In genomic region chr2:27249077-27249890, GRCh38 we compare ENCODE assay signal across 16 cellular contexts. TPM values are rescaled to one million over a fixed set of nuclear protein-coding genes. Genes with fewer than 3 reads are reported as not detected.
A peak's percentile ranks its signal among the peaks of the same experiment; 100 is the strongest.
DNase-seq lines count a peak whose midpoint lies in the region; ATAC-seq, FAIRE-seq and TF ChIP-seq lines count a peak whose summit lies in the region.
"Had no signal": no experiment of that assay in that cellular context is flagged by ENCODE, and none has a peak within 500 bp of the region (broad histone marks: within the 10 kb centered on the region; RNA-seq: fewer than 3 reads in every experiment).

No MANE protein-coding gene starts in this region.

- POLR2A ChIA-PET in MCF 10A (lab: Yijun Ruan, JAX) = interaction anchor here (0.5 to 1.2 kb wide), 4 partner anchors 32 to 178 kb away, joined by 3 to 4 read pairs (median 4); partner anchors contain the start of gene OST4
- POLR2A ChIA-PET in K562 (lab: Yijun Ruan, JAX) = interaction anchor here (0.9 to 1.9 kb wide), 4 partner anchors 14 to 79 kb away, joined by 3 to 4 read pairs (median 4); no protein-coding TSS in a partner anchor

- H3K27ac Mint-ChIP-seq in MCF 10A (ENCODE audit: low read depth, unreplicated experiment) = no peak overlapping the region
- H3K27ac Mint-ChIP-seq: activated CD4-positive, alpha-beta T cell treated with anti-CD3 and anti-CD28 coated beads, Interleukin-2, amount 10 ng/mL, durations not matched to agents 24 days and 14 days; activated naive CD4-positive, alpha-beta T cell treated with anti-CD3 and anti-CD28 coated beads, Interleukin-2, amount 10 ng/mL, durations not matched to agents 7 days and 5 days had no signal

- no peak for ATAC-seq in K562

- no peak for FAIRE-seq in K562 (lab: Jason Lieb, UNC)
- FAIRE-seq: bronchial epithelial cell had no signal

- dilution Hi-C loops in mammary epithelial cell (cut with HindIII; ENCODE audit: low sequenced_read_pairs) = loop anchor here (5.0 kb wide), 1 partner anchor 93 kb away; no protein-coding TSS in a partner anchor

- DNase-seq in MCF 10A (ENCODE audit: unreplicated experiment) (peak; percentile 20), mammary epithelial cell (no peak), K562 (ENCODE audit: extremely low read depth in 1 of 4, low spot score in 3 of 4) (no peak), stromal cell of bone marrow (ENCODE audit: low read depth) (peak; percentile 25), T-helper 2 cell (no peak)
- no peak for DNase-seq in stimulated activated CD4-positive, alpha-beta T cell treated with anti-CD3 and anti-CD28 coated beads, Interleukin-1b, Interleukin-23, amount 100 ng/mL, for 48 hours
- DNase-seq: hippocampal formation, NCI-H1436, NCI-H226 had no signal

- intact Hi-C loops in MCF 10A (cut with micrococcal nuclease) (no loop called here), mammary epithelial cell (cut with micrococcal nuclease) (no loop called here), K562 (cut with micrococcal nuclease) (no loop called here)

- no peak for TF ChIP-seq CTCF in MCF 10A (IDR thresholded peaks at IDR 0.05; ENCODE audit: unreplicated experiment)
- no peak for TF ChIP-seq CTCF in mammary epithelial cell (conservative IDR thresholded peaks at IDR 0.05 in 1 of 2, IDR thresholded peaks at IDR 0.05 in 1 of 2; ENCODE audit: extremely low read depth in 1 of 2, insufficient read depth in 1 of 2, low read depth in 1 of 2, low read length in 2 of 2)
- TF ChIP-seq CTCF in K562 (IDR thresholded peaks at IDR 0.05 in 2 of 3, conservative IDR thresholded peaks at IDR 0.05 in 1 of 3; ENCODE audit: insufficient read depth in 2 of 3, low read depth in 1 of 3, low read length in 3 of 3) = no peak

- no peaks in the 10 kb centered on the region for H3K4me1 ChIP-seq in mammary epithelial cell (ENCODE audit: insufficient read depth, low read length)
- peaks cover 4 to 15% of the 10 kb centered on the region in 2 experiments for H3K4me1 ChIP-seq in K562 (replicated peaks in 1 of 2; ENCODE audit: control insufficient read depth in 2 of 2, insufficient read depth in 2 of 2, low read length in 2 of 2)
- H3K4me1 ChIP-seq: SJSA1 had no signal

- no peak overlapping the region for H3K27ac ChIP-seq in mammary epithelial cell (ENCODE audit: insufficient read depth, low read depth, low read length)
- H3K27ac ChIP-seq in K562 (ENCODE audit: extremely low read depth, low read depth, low read length) = no peak overlapping the region
- H3K27ac ChIP-seq: KMS-11, SJSA1, tibial nerve had no signal

- no peak overlapping the region for H3K4me3 ChIP-seq in mammary epithelial cell (replicated peaks in 1 of 3; ENCODE audit: insufficient read depth in 1 of 3, low read depth in 2 of 3, low read length in 3 of 3)
- no peak overlapping the region for H3K4me3 ChIP-seq in K562
- H3K4me3 ChIP-seq: SJSA1, tibial nerve had no signal

- H3K79me2 ChIP-seq in mammary epithelial cell (ENCODE audit: insufficient read depth, low read length) (no peaks in the 10 kb centered on the region), K562 (ENCODE audit: control insufficient read depth, insufficient read depth, low read length) (no peaks in the 10 kb centered on the region)

- no peak for TF ChIP-seq EP300 in K562 (IDR thresholded peaks at IDR 0.05; ENCODE audit: low read length)

- BruUV-seq in MCF 10A (replicated peaks; lab: Mats Ljungman, UMichigan) = no TSS peak
- no TSS peak for BruUV-seq in mammary epithelial cell (replicated peaks; lab: Mats Ljungman, UMichigan)
- no TSS peak for BruUV-seq in K562 (replicated peaks; lab: Mats Ljungman, UMichigan)

- H3K9ac ChIP-seq in mammary epithelial cell (ENCODE audit: insufficient read depth, low read length) (no peak overlapping the region), K562 (ENCODE audit: insufficient read depth in 1 of 2, low read depth in 2 of 2, low read length in 2 of 2) (peak overlapping the region in 1 of 2 experiments; percentile 39; a peak in 1 of 4 replicates)
- H3K9ac ChIP-seq: KMS-11 had no signal

- H3K4me2 ChIP-seq in mammary epithelial cell (ENCODE audit: insufficient read depth, low read depth, low read length) (no peak overlapping the region), K562 (ENCODE audit: insufficient read depth, low read length) (no peak overlapping the region)
- H3K4me2 ChIP-seq: KMS-11 had no signal

- H4K20me1 ChIP-seq in mammary epithelial cell (ENCODE audit: insufficient read depth, low read length) (no peaks in the 10 kb centered on the region), K562 (replicated peaks; ENCODE audit: control insufficient read depth, insufficient read depth, low read length) (no peaks in the 10 kb centered on the region)

- peaks cover 6% of the 10 kb centered on the region for H3K4me1 Mint-ChIP-seq in MCF 10A (ENCODE audit: insufficient read depth, unreplicated experiment)
- H3K4me1 Mint-ChIP-seq: activated CD4-positive, alpha-beta T cell treated with anti-CD3 and anti-CD28 coated beads, Interleukin-2, amount 10 ng/mL, durations not matched to agents 24 days and 14 days; activated naive CD4-positive, alpha-beta T cell treated with anti-CD3 and anti-CD28 coated beads, Interleukin-2, amount 10 ng/mL, durations not matched to agents 7 days and 5 days had no signal

- peaks cover 8% of the 10 kb centered on the region for H3K36me3 Mint-ChIP-seq in MCF 10A (ENCODE audit: insufficient read depth, unreplicated experiment)

- H3K9me3 ChIP-seq in mammary epithelial cell (replicated peaks; ENCODE audit: insufficient read depth, low read length) = no peaks in the 10 kb centered on the region
- no peaks in the 10 kb centered on the region for H3K9me3 ChIP-seq in K562 (replicated peaks; ENCODE audit: control insufficient read depth, insufficient read depth, low read depth, low read length)
- H3K9me3 ChIP-seq: SJSA1, tibial nerve had no signal

- H3K27me3 ChIP-seq in mammary epithelial cell (ENCODE audit: insufficient read depth, low read length) (no peaks in the 10 kb centered on the region), K562 (ENCODE audit: control insufficient read depth in 2 of 2, insufficient read depth in 2 of 2, low read length in 2 of 2) (no peaks in the 10 kb centered on the region)
- H3K27me3 ChIP-seq: SJSA1 had no signal

- H2AFZ ChIP-seq in mammary epithelial cell (ENCODE audit: low read depth, low read length) = no peak overlapping the region
- H2AFZ ChIP-seq in K562 (ENCODE audit: low read depth, low read length) = peak overlapping the region; percentile 95

- H3K9me3 Mint-ChIP-seq in MCF 10A (ENCODE audit: unreplicated experiment) = no peaks in the 10 kb centered on the region
- H3K9me3 Mint-ChIP-seq: activated CD4-positive, alpha-beta T cell treated with anti-CD3 and anti-CD28 coated beads, Interleukin-2, amount 10 ng/mL, durations not matched to agents 24 days and 14 days; activated naive CD4-positive, alpha-beta T cell treated with anti-CD3 and anti-CD28 coated beads, Interleukin-2, amount 10 ng/mL, durations not matched to agents 7 days and 5 days had no signal

- peaks cover 3% of the 10 kb centered on the region for H3K36me3 ChIP-seq in mammary epithelial cell (ENCODE audit: insufficient read depth, low read length)
- peaks cover 5% of the 10 kb centered on the region for H3K36me3 ChIP-seq in K562 (ENCODE audit: control insufficient read depth, insufficient read depth, low read length)

- CTCF ChIA-PET in MCF 10A (lab: Yijun Ruan, JAX) (interaction anchor here (0.7 to 1.3 kb wide), 2 partner anchors 30 to 32 kb away, joined by 3 to 4 read pairs; no protein-coding TSS in a partner anchor), mammary epithelial cell (lab: Charles Lee; ENCODE audit: low non-redundant PET) (no interaction called here), K562 (lab: Yijun Ruan, JAX; ENCODE audit: low intra/inter-chr PET ratio) (interaction anchor here (0.6 to 2.2 kb wide), 3 partner anchors 26 to 54 kb away, joined by 4 to 23 read pairs (median 18); no protein-coding TSS in a partner anchor)

- no peak overlapping the region for H3K4me3 Mint-ChIP-seq in MCF 10A (ENCODE audit: unreplicated experiment)
- H3K4me3 Mint-ChIP-seq: activated CD4-positive, alpha-beta T cell treated with anti-CD3 and anti-CD28 coated beads, Interleukin-2, amount 10 ng/mL, durations not matched to agents 24 days and 14 days; activated naive CD4-positive, alpha-beta T cell treated with anti-CD3 and anti-CD28 coated beads, Interleukin-2, amount 10 ng/mL, durations not matched to agents 7 days and 5 days had no signal

- WGBS in mammary epithelial cell (ENCODE audit: low coverage, missing lambda C conversion rate) = 63% methylated on average over 7 of the region's 12 CpGs
- 53% methylated on average over 11 of the region's 12 CpGs for WGBS in K562 (ENCODE audit: insufficient coverage, low coverage, missing lambda C conversion rate)

- H3K9me1 ChIP-seq in K562 (ENCODE audit: control insufficient read depth, insufficient read depth, low read length) = no peaks in the 10 kb centered on the region

- no peak for TF ChIP-seq POLR2A in K562 (conservative IDR thresholded peaks at IDR 0.05)

- in situ Hi-C loops in mammary epithelial cell (cut with MboI; ENCODE audit: low sequenced_read_pairs in 2 of 2) = no loop called here
- in situ Hi-C loops in K562 (cut with MboI) = no loop called here

- no peak for TF ChIP-seq RAD21 in K562 (CRISPR knock-in tag; conservative IDR thresholded peaks at IDR 0.05 in 1 of 2, IDR thresholded peaks at IDR 0.05 in 1 of 2)

- H3K27me3 Mint-ChIP-seq in MCF 10A (ENCODE audit: insufficient read depth, unreplicated experiment) = no peaks in the 10 kb centered on the region

RNA-seq across cellular contexts. Expression of gene SLC30A3, which starts 13.6 kb away (rescaled TPM):
- total RNA-seq in MCF 10A (2022) (not detected in 2 replicates), mammary epithelial cell (under 1 TPM; 0.17 to 0.24 TPM), K562 (2014; rRNA removed) (0.68 and 2.4 TPM in 2 replicates), K562 (2014; rRNA removed; fragmentation: Illumina TruSeq; extraction: Trizol) (0.10 and 0.36 TPM in 2 replicates), K562 (2015; rRNA removed; fragmentation: Illumina TruSeq; extraction: Trizol) (0.41 and 0.58 TPM in 2 replicates), K562 (2021) (2.0 and 2.2 TPM in 2 replicates)
- polyA plus RNA-seq in mammary epithelial cell (0.09 TPM), K562 (2011; rRNA removed) (1.2 and 3.1 TPM in 2 replicates), K562 (2014; fragmentation: Illumina TruSeq; extraction: Trizol) (1.1 and 2.2 TPM in 2 replicates), K562 (2014; fragmentation: Nextera tagmentation; extraction: Ambion mirVana) (under 1 TPM in 1 of 2 experiments, not detected in 1; 0.03 TPM), K562 (2014; rRNA removed) (2.3 and 2.7 TPM in 2 replicates)
- polyA minus RNA-seq in mammary epithelial cell = not detected
- 4.4 and 10.5 TPM in 2 replicates for total RNA-seq in K562 (2011; cell fraction: chromatin; rRNA removed; ENCODE audit: low replicate concordance)
- total RNA-seq in K562 (2011; cell fraction: nucleolus; rRNA removed) = 4.5 and 6.7 TPM in 2 replicates
- total RNA-seq in K562 (2011; cell fraction: nucleoplasm; rRNA removed) = 6.2 and 8.4 TPM in 2 replicates
- polyA plus RNA-seq in K562 (2011; cell fraction: cytosol; rRNA removed) = 5.3 and 8.9 TPM in 2 replicates
- 12.9 and 17.5 TPM in 2 replicates for polyA plus RNA-seq in K562 (2011; cell fraction: nucleus; rRNA removed)
- 1.6 and 2.0 TPM in 2 replicates for polyA plus RNA-seq in K562 (2012)
- polyA minus RNA-seq in K562 (2011; rRNA and poly(A)+ RNA removed) = 1.2 and 1.4 TPM in 2 replicates
- 2.7 and 3.5 TPM in 2 replicates for polyA minus RNA-seq in K562 (2011; cell fraction: cytosol; rRNA and poly(A)+ RNA removed)
- 1.9 and 2.3 TPM in 2 replicates for polyA minus RNA-seq in K562 (2011; cell fraction: nucleus; rRNA and poly(A)+ RNA removed)
- total RNA-seq: bronchial epithelial cell, osteocyte, SJSA1 had no signal

RNA-seq across cellular contexts. Expression of gene DNAJC5G, which starts 25.9 kb away (rescaled TPM):
- total RNA-seq in MCF 10A (2022) (not detected in 2 replicates), mammary epithelial cell (not detected), K562 (2014; rRNA removed) (not detected in 2 replicates), K562 (2014; rRNA removed; fragmentation: Illumina TruSeq; extraction: Trizol) (not detected in 2 replicates), K562 (2015; rRNA removed; fragmentation: Illumina TruSeq; extraction: Trizol) (not detected in 2 replicates), K562 (2021) (not detected in 2 replicates)
- polyA plus RNA-seq in mammary epithelial cell (not detected), K562 (2011; rRNA removed) (not detected in 2 replicates), K562 (2014; fragmentation: Illumina TruSeq; extraction: Trizol) (not detected in 2 replicates), K562 (2014; fragmentation: Nextera tagmentation; extraction: Ambion mirVana) (not detected), K562 (2014; rRNA removed) (0.43 TPM in 1 of 2 replicates, not detected in the other)
- polyA minus RNA-seq in mammary epithelial cell = not detected
- total RNA-seq in K562 (2011; cell fraction: chromatin; rRNA removed; ENCODE audit: low replicate concordance) = 0.35 TPM in 1 of 2 replicates, not detected in the other
- total RNA-seq in K562 (2011; cell fraction: nucleolus; rRNA removed) = not detected in 2 replicates
- not detected in 2 replicates for total RNA-seq in K562 (2011; cell fraction: nucleoplasm; rRNA removed)
- polyA plus RNA-seq in K562 (2011; cell fraction: cytosol; rRNA removed) = not detected in 2 replicates
- polyA plus RNA-seq in K562 (2011; cell fraction: nucleus; rRNA removed) = 0.15 and 0.37 TPM in 2 replicates
- polyA plus RNA-seq in K562 (2012) = 0.08 TPM in 1 of 2 replicates, not detected in the other
- not detected in 2 replicates for polyA minus RNA-seq in K562 (2011; rRNA and poly(A)+ RNA removed)
- not detected in 2 replicates for polyA minus RNA-seq in K562 (2011; cell fraction: cytosol; rRNA and poly(A)+ RNA removed)
- polyA minus RNA-seq in K562 (2011; cell fraction: nucleus; rRNA and poly(A)+ RNA removed) = not detected in 2 replicates
- total RNA-seq: activated CD4-positive, alpha-beta T cell treated with anti-CD3 and anti-CD28 coated beads, Interleukin-2, amount 10 ng/mL, durations not matched to agents 24 days and 14 days; bronchial epithelial cell; osteocyte; SJSA1 had no signal

RNA-seq across cellular contexts. Expression of gene CAD, which starts 32.1 kb away (rescaled TPM):
- total RNA-seq in MCF 10A (2022) (59.5 and 66.5 TPM in 2 replicates), mammary epithelial cell (10 to 100 TPM; 51.7 to 68.9 TPM), K562 (2014; rRNA removed) (57.7 and 94.5 TPM in 2 replicates), K562 (2014; rRNA removed; fragmentation: Illumina TruSeq; extraction: Trizol) (19.6 and 26.7 TPM in 2 replicates), K562 (2015; rRNA removed; fragmentation: Illumina TruSeq; extraction: Trizol) (33.7 and 35.7 TPM in 2 replicates), K562 (2021) (123 and 126 TPM in 2 replicates)
- polyA plus RNA-seq in mammary epithelial cell (39.9 TPM), K562 (2011; rRNA removed) (27.9 and 69.2 TPM in 2 replicates), K562 (2014; fragmentation: Illumina TruSeq; extraction: Trizol) (76.4 and 95.0 TPM in 2 replicates), K562 (2014; fragmentation: Nextera tagmentation; extraction: Ambion mirVana) (1 to 10 TPM; 7.5 to 8.8 TPM), K562 (2014; rRNA removed) (54.5 and 60.7 TPM in 2 replicates)
- 240 TPM for polyA minus RNA-seq in mammary epithelial cell
- total RNA-seq in K562 (2011; cell fraction: chromatin; rRNA removed; ENCODE audit: low replicate concordance) = 320 and 666 TPM in 2 replicates
- 376 and 382 TPM in 2 replicates for total RNA-seq in K562 (2011; cell fraction: nucleolus; rRNA removed)
- 239 and 276 TPM in 2 replicates for total RNA-seq in K562 (2011; cell fraction: nucleoplasm; rRNA removed)
- 33.6 and 47.2 TPM in 2 replicates for polyA plus RNA-seq in K562 (2011; cell fraction: cytosol; rRNA removed)
- polyA plus RNA-seq in K562 (2011; cell fraction: nucleus; rRNA removed) = 384 and 540 TPM in 2 replicates
- polyA plus RNA-seq in K562 (2012) = 89.0 and 90.7 TPM in 2 replicates
- 102 and 111 TPM in 2 replicates for polyA minus RNA-seq in K562 (2011; rRNA and poly(A)+ RNA removed)
- polyA minus RNA-seq in K562 (2011; cell fraction: cytosol; rRNA and poly(A)+ RNA removed) = 169 and 192 TPM in 2 replicates
- polyA minus RNA-seq in K562 (2011; cell fraction: nucleus; rRNA and poly(A)+ RNA removed) = 166 and 194 TPM in 2 replicates

RNA-seq across cellular contexts. Expression of gene TRIM54, which starts 32.9 kb away (rescaled TPM):
- total RNA-seq in MCF 10A (2022) = not detected in 2 replicates
- not detected for total RNA-seq in mammary epithelial cell
- not detected for polyA plus RNA-seq in mammary epithelial cell
- polyA minus RNA-seq in mammary epithelial cell = not detected
- 0.32 TPM in 1 of 2 replicates, not detected in the other for total RNA-seq in K562 (2011; cell fraction: chromatin; rRNA removed; ENCODE audit: low replicate concordance)
- total RNA-seq in K562 (2011; cell fraction: nucleolus; rRNA removed) = not detected in 2 replicates
- not detected in 2 replicates for total RNA-seq in K562 (2011; cell fraction: nucleoplasm; rRNA removed)
- total RNA-seq in K562 (2014; rRNA removed) = not detected in 2 replicates
- not detected in 2 replicates for total RNA-seq in K562 (2014; rRNA removed; fragmentation: Illumina TruSeq; extraction: Trizol)
- total RNA-seq in K562 (2015; rRNA removed; fragmentation: Illumina TruSeq; extraction: Trizol) = not detected in 2 replicates
- not detected in 2 replicates for total RNA-seq in K562 (2021)
- not detected in 2 replicates for polyA plus RNA-seq in K562 (2011; rRNA removed)
- not detected in 2 replicates for polyA plus RNA-seq in K562 (2011; cell fraction: cytosol; rRNA removed)
- 0.08 TPM in 1 of 2 replicates, not detected in the other for polyA plus RNA-seq in K562 (2011; cell fraction: nucleus; rRNA removed)
- polyA plus RNA-seq in K562 (2012) = 0.08 TPM in 1 of 2 replicates, not detected in the other
- not detected in 2 replicates for polyA plus RNA-seq in K562 (2014; fragmentation: Illumina TruSeq; extraction: Trizol)
- not detected for polyA plus RNA-seq in K562 (2014; fragmentation: Nextera tagmentation; extraction: Ambion mirVana)
- polyA plus RNA-seq in K562 (2014; rRNA removed) = not detected in 2 replicates
- polyA minus RNA-seq in K562 (2011; rRNA and poly(A)+ RNA removed) = not detected in 2 replicates
- not detected in 2 replicates for polyA minus RNA-seq in K562 (2011; cell fraction: cytosol; rRNA and poly(A)+ RNA removed)
- polyA minus RNA-seq in K562 (2011; cell fraction: nucleus; rRNA and poly(A)+ RNA removed) = not detected in 2 replicates
- total RNA-seq: bronchial epithelial cell, osteocyte, SJSA1 had no signal

RNA-seq across cellular contexts. Expression of gene SLC5A6, which starts 37.2 kb away (rescaled TPM):
- total RNA-seq in MCF 10A (2022) (25.9 and 26.9 TPM in 2 replicates), mammary epithelial cell (10 to 100 TPM; 19.7 to 22.8 TPM), K562 (2014; rRNA removed) (90.6 and 121 TPM in 2 replicates), K562 (2014; rRNA removed; fragmentation: Illumina TruSeq; extraction: Trizol) (64.6 and 82.7 TPM in 2 replicates), K562 (2015; rRNA removed; fragmentation: Illumina TruSeq; extraction: Trizol) (107 and 112 TPM in 2 replicates), K562 (2021) (137 and 143 TPM in 2 replicates)
- polyA plus RNA-seq in mammary epithelial cell (40.9 TPM), K562 (2011; rRNA removed) (125 and 140 TPM in 2 replicates), K562 (2014; fragmentation: Illumina TruSeq; extraction: Trizol) (117 and 121 TPM in 2 replicates), K562 (2014; fragmentation: Nextera tagmentation; extraction: Ambion mirVana) (10 to 100 TPM; 32.6 to 92.7 TPM), K562 (2014; rRNA removed) (120 and 126 TPM in 2 replicates)
- 60.6 TPM for polyA minus RNA-seq in mammary epithelial cell
- total RNA-seq in K562 (2011; cell fraction: chromatin; rRNA removed; ENCODE audit: low replicate concordance) = 233 and 585 TPM in 2 replicates
- 444 and 496 TPM in 2 replicates for total RNA-seq in K562 (2011; cell fraction: nucleolus; rRNA removed)
- 326 and 344 TPM in 2 replicates for total RNA-seq in K562 (2011; cell fraction: nucleoplasm; rRNA removed)
- polyA plus RNA-seq in K562 (2011; cell fraction: cytosol; rRNA removed) = 160 and 253 TPM in 2 replicates
- 751 and 850 TPM in 2 replicates for polyA plus RNA-seq in K562 (2011; cell fraction: nucleus; rRNA removed)
- 50.9 and 118 TPM in 2 replicates for polyA plus RNA-seq in K562 (2012)
- 76.1 and 143 TPM in 2 replicates for polyA minus RNA-seq in K562 (2011; rRNA and poly(A)+ RNA removed)
- 64.2 and 86.8 TPM in 2 replicates for polyA minus RNA-seq in K562 (2011; cell fraction: cytosol; rRNA and poly(A)+ RNA removed)
- polyA minus RNA-seq in K562 (2011; cell fraction: nucleus; rRNA and poly(A)+ RNA removed) = 99.5 and 119 TPM in 2 replicates

Comparison
In these comparisons a context has a peak if more than half of its experiments do, and no peak if none do; other contexts are left out.
1. DNase-seq: peak in MCF 10A (single experiment) and stromal cell of bone marrow (single experiment); none in mammary epithelial cell (single experiment), K562 (0 of 4), T-helper 2 cell (0 of 5) and stimulated activated CD4-positive, alpha-beta T cell treated with anti-CD3 and anti-CD28 coated beads, Interleukin-1b, Interleukin-23, amount 100 ng/mL, for 48 hours (single experiment).